ENCODE assay signal across 24 cellular contexts in genomic region chr15:56036546-56037067, GRCh38. TPM values are rescaled to one million over a fixed set of nuclear protein-coding genes. Genes with fewer than 3 reads are reported as not detected.
DNase-seq lines count a peak whose midpoint lies in the region; ATAC-seq and TF ChIP-seq lines count a peak whose summit lies in the region.
"Had no signal": no experiment of that assay in that cellular context is flagged by ENCODE, and none has a peak within 500 bp of the region (broad histone marks: within the 10 kb centered on the region; RNA-seq: fewer than 3 reads in every experiment).

No MANE protein-coding gene starts in this region.

- no peaks in the 10 kb centered on the region for H3K9me3 ChIP-seq in RWPE2 (ENCODE audit: severe bottlenecking)
- H3K9me3 ChIP-seq: A549; BLaER1 treated with 17β-estradiol and CSF1 and Interleukin-3, amounts not matched to agents 10 nM and 100 nM; MG63; SK-N-SH had no signal

- H3K4me1 ChIP-seq in RWPE2 (ENCODE audit: insufficient read depth, poor library complexity, severe bottlenecking), result peaks cover 48% of the 10 kb centered on the region
- H3K4me1 ChIP-seq: BLaER1 treated with 17β-estradiol and CSF1 and Interleukin-3, amounts not matched to agents 10 nM and 100 nM had no signal

- ATAC-seq in stimulated activated naive CD8-positive, alpha-beta T cell treated with anti-CD3 and anti-CD28 coated beads, Interleukin-15, amount 100 ng/mL, for 72 hours, result no peak
- ATAC-seq in RWPE2 (ENCODE audit: low read depth) (no peak), left lobe of liver (peak; percentile 95), GM18870 (IDR thresholded peaks at IDR 0.05; ENCODE audit: unreplicated experiment) (no peak), HG03025 (IDR thresholded peaks at IDR 0.05; ENCODE audit: low FRiP score, unreplicated experiment) (no peak)
- ATAC-seq: A549 had no signal

- peaks cover 10% of the 10 kb centered on the region for H3K9me3 Mint-ChIP-seq in stimulated activated naive CD8-positive, alpha-beta T cell treated with anti-CD3 and anti-CD28 coated beads, Interleukin-15, Interleukin-2, amounts not matched to agents 100 ng/mL and 50 ng/mL, for 24 hours
- peaks cover 7 to 9% of the 10 kb centered on the region in 2 donors for H3K9me3 Mint-ChIP-seq in stimulated activated naive CD8-positive, alpha-beta T cell treated with anti-CD3 and anti-CD28 coated beads, Interleukin-15, amount 100 ng/mL, for 72 hours

- no peaks in the 10 kb centered on the region for H3K27me3 ChIP-seq in RWPE2 (ENCODE audit: insufficient read depth, poor library complexity, severe bottlenecking)
- H3K27me3 ChIP-seq: BLaER1 treated with 17β-estradiol and CSF1 and Interleukin-3, amounts not matched to agents 10 nM and 100 nM; MG63 had no signal

- no peak for DNase-seq in stimulated activated naive CD8-positive, alpha-beta T cell treated with anti-CD3 and anti-CD28 coated beads, Interleukin-15, amount 100 ng/mL, for 72 hours
- DNase-seq in RWPE2 (ENCODE audit: low spot score) (no peak), left lobe of liver (ENCODE audit: low spot score) (peak; percentile 79), globus pallidus (ENCODE audit: low spot score) (no peak)
- DNase-seq: AML-193; CD4-positive, alpha-beta memory T cell; COR-L47; DMS 273 treated with DMSO at 0.1 percent for 48 hours; DMS79; GF-D8; KG1; MG63; NCI-H1105 treated with DMSO at 0.1 percent for 48 hours; NCI-H146; NCI-H1930; NCI-H2107; NCI-H524; NCI-H774; SK-N-SH had no signal

- peaks cover 56% of the 10 kb centered on the region for H3K4me1 Mint-ChIP-seq in stimulated activated naive CD8-positive, alpha-beta T cell treated with anti-CD3 and anti-CD28 coated beads, Interleukin-15, Interleukin-2, amounts not matched to agents 100 ng/mL and 50 ng/mL, for 24 hours (ENCODE audit: low read depth)
- peaks cover 51% of the 10 kb centered on the region for H3K4me1 Mint-ChIP-seq in stimulated activated naive CD8-positive, alpha-beta T cell treated with anti-CD3 and anti-CD28 coated beads, Interleukin-15, amount 100 ng/mL, for 72 hours

- peak overlapping the region; percentile 91 for H3K27ac ChIP-seq in RWPE2 (ENCODE audit: poor library complexity, severe bottlenecking)
- H3K27ac ChIP-seq: BLaER1 treated with 17β-estradiol and CSF1 and Interleukin-3, amounts not matched to agents 10 nM and 100 nM had no signal

- no peak for TF ChIP-seq CTCF in RWPE2 (IDR thresholded peaks at IDR 0.05; ENCODE audit: poor library complexity, severe bottlenecking)

- no peak overlapping the region for H3K4me3 ChIP-seq in RWPE2 (ENCODE audit: severe bottlenecking)
- H3K4me3 ChIP-seq: A549; BLaER1 treated with 17β-estradiol and CSF1 and Interleukin-3, amounts not matched to agents 10 nM and 100 nM; MG63 had no signal

- H3K36me3 ChIP-seq in RWPE2 (ENCODE audit: low read depth), result peaks cover 7% of the 10 kb centered on the region
- H3K36me3 ChIP-seq: BLaER1 treated with 17β-estradiol and CSF1 and Interleukin-3, amounts not matched to agents 10 nM and 100 nM; MG63 had no signal

- H3K27me3 Mint-ChIP-seq in stimulated activated naive CD8-positive, alpha-beta T cell treated with anti-CD3 and anti-CD28 coated beads, Interleukin-15, Interleukin-2, amounts not matched to agents 100 ng/mL and 50 ng/mL, for 24 hours, result peaks cover 6% of the 10 kb centered on the region
- no peaks in the 10 kb centered on the region for H3K27me3 Mint-ChIP-seq in stimulated activated naive CD8-positive, alpha-beta T cell treated with anti-CD3 and anti-CD28 coated beads, Interleukin-15, amount 100 ng/mL, for 72 hours
- H3K27me3 Mint-ChIP-seq: CD4-positive, alpha-beta memory T cell had no signal

- H3K36me3 Mint-ChIP-seq in stimulated activated naive CD8-positive, alpha-beta T cell treated with anti-CD3 and anti-CD28 coated beads, Interleukin-15, Interleukin-2, amounts not matched to agents 100 ng/mL and 50 ng/mL, for 24 hours (ENCODE audit: low read depth), result peaks cover 10% of the 10 kb centered on the region

- peak overlapping the region; percentile 33 for H3K27ac Mint-ChIP-seq in stimulated activated naive CD8-positive, alpha-beta T cell treated with anti-CD3 and anti-CD28 coated beads, Interleukin-15, Interleukin-2, amounts not matched to agents 100 ng/mL and 50 ng/mL, for 24 hours
- H3K27ac Mint-ChIP-seq in stimulated activated naive CD8-positive, alpha-beta T cell treated with anti-CD3 and anti-CD28 coated beads, Interleukin-15, amount 100 ng/mL, for 72 hours, result peak overlapping the region in 1 of 2 donors; percentile 36

- no peak overlapping the region for H3K4me3 Mint-ChIP-seq in stimulated activated naive CD8-positive, alpha-beta T cell treated with anti-CD3 and anti-CD28 coated beads, Interleukin-15, Interleukin-2, amounts not matched to agents 100 ng/mL and 50 ng/mL, for 24 hours
- H3K4me3 Mint-ChIP-seq in stimulated activated naive CD8-positive, alpha-beta T cell treated with anti-CD3 and anti-CD28 coated beads, Interleukin-15, amount 100 ng/mL, for 72 hours, result no peak overlapping the region
- H3K4me3 Mint-ChIP-seq: CD4-positive, alpha-beta memory T cell had no signal

RNA-seq across cellular contexts. Expression of gene NEDD4, which starts 43.2 kb away (rescaled TPM):
- 15.3 TPM for total RNA-seq in left lobe of liver
